26 cellular contexts compared by ENCODE assay signal in genomic region chr12:88187571-88187970, GRCh38.
"Had no signal": no experiment of that assay in that cellular context is flagged by ENCODE, and none has a peak within 500 bp of the region (broad histone marks: within the 10 kb centered on the region; RNA-seq: fewer than 3 reads in every experiment).

No MANE protein-coding gene starts in this region.

- H3K27me3 ChIP-seq: gastrocnemius medialis, neural progenitor cell, right atrium auricular region, sigmoid colon, stomach, thyroid gland, vagina had no signal

- H3K36me3 Mint-ChIP-seq: natural killer cell treated with Interleukin-12 subunit alpha and Interleukin-12 subunit beta and Interleukin-15 and Interleukin-18, amount 100 ng/mL, for 72 hours had no signal

- H3K9me3 Mint-ChIP-seq: memory B cell; natural killer cell treated with Interleukin-12 subunit alpha and Interleukin-12 subunit beta and Interleukin-15 and Interleukin-18, amount 100 ng/mL, for 72 hours; neural progenitor cell; stimulated activated effector memory CD8-positive, alpha-beta T cell treated with anti-CD3 and anti-CD28 coated beads, Interleukin-12 subunit alpha, Interleukin-12 subunit beta, amount 100 ng/mL, for 72 hours had no signal

- H3K9ac ChIP-seq: neural progenitor cell had no signal

- H3K27me3 Mint-ChIP-seq: memory B cell; naive B cell; natural killer cell treated with Interleukin-12 subunit alpha and Interleukin-12 subunit beta and Interleukin-15 and Interleukin-18, amount 100 ng/mL, for 72 hours had no signal

- H3K4me3 Mint-ChIP-seq: memory B cell; mesothelial cell of epicardium; naive B cell; natural killer cell treated with Interleukin-12 subunit alpha and Interleukin-12 subunit beta and Interleukin-15 and Interleukin-18, amount 100 ng/mL, for 72 hours; neural progenitor cell; stimulated activated effector memory CD8-positive, alpha-beta T cell treated with anti-CD3 and anti-CD28 coated beads, Interleukin-12 subunit alpha, Interleukin-12 subunit beta, amount 100 ng/mL, for 72 hours had no signal

- H3K9me3 ChIP-seq: gastrocnemius medialis, mucosa of descending colon, prostate gland, right atrium auricular region, sigmoid colon, thyroid gland, vagina had no signal

- H3K27ac Mint-ChIP-seq: memory B cell; mesothelial cell of epicardium; natural killer cell treated with Interleukin-12 subunit alpha and Interleukin-12 subunit beta and Interleukin-15 and Interleukin-18, amount 100 ng/mL, for 72 hours; neural progenitor cell; stimulated activated effector memory CD8-positive, alpha-beta T cell treated with anti-CD3 and anti-CD28 coated beads, Interleukin-12 subunit alpha, Interleukin-12 subunit beta, amount 100 ng/mL, for 72 hours had no signal

- H3K4me2 ChIP-seq: neural progenitor cell had no signal

- ATAC-seq: gastrocnemius medialis; left lobe of liver; natural killer cell treated with Interleukin-12 subunit alpha and Interleukin-12 subunit beta and Interleukin-15 and Interleukin-18, amount 100 ng/mL, for 72 hours; stimulated activated effector memory CD8-positive, alpha-beta T cell treated with anti-CD3 and anti-CD28 coated beads, Interleukin-12 subunit alpha, Interleukin-12 subunit beta, amount 100 ng/mL, for 72 hours had no signal

- H3K36me3 ChIP-seq: neural progenitor cell, prostate gland had no signal

- H3K4me1 ChIP-seq: gastrocnemius medialis, neural progenitor cell, prostate gland, right atrium auricular region, sigmoid colon, thyroid gland, vagina had no signal

- FAIRE-seq: endothelial cell of umbilical vein had no signal

- DNase-seq: dermis blood vessel endothelial cell; effector memory CD4-positive, alpha-beta T cell; erythroblast; gastrocnemius medialis; head of caudate nucleus; kidney; mucosa of descending colon; naive B cell; sigmoid colon; stimulated activated CD4-positive, alpha-beta T cell treated with anti-CD3 and anti-CD28 coated beads, Interleukin-2, amount 100 ng/mL, for 24 hours; stimulated activated CD4-positive, alpha-beta T cell treated with anti-CD3 and anti-CD28 coated beads, Interleukin-4, amount 100 ng/mL, for 24 hours; stimulated activated naive CD4-positive, alpha-beta T cell treated with Interleukin-2 at 50 U/mL for 16 hours; stomach; thyroid gland had no signal

- H3K27ac ChIP-seq: coronary artery, gastrocnemius medialis, neural progenitor cell, prostate gland, right atrium auricular region, sigmoid colon, stomach, thyroid gland, vagina had no signal

- H3K4me3 ChIP-seq: coronary artery, gastrocnemius medialis, lung, mucosa of descending colon, neural progenitor cell, prostate gland, right atrium auricular region, sigmoid colon, stomach, thyroid gland, vagina had no signal

- H2AFZ ChIP-seq: neural progenitor cell had no signal

- H3K4me1 Mint-ChIP-seq: memory B cell; mesothelial cell of epicardium; naive B cell; neural progenitor cell; stimulated activated effector memory CD8-positive, alpha-beta T cell treated with anti-CD3 and anti-CD28 coated beads, Interleukin-12 subunit alpha, Interleukin-12 subunit beta, amount 100 ng/mL, for 72 hours had no signal
